ENCODE assay signal across 1 cellular context in the genomic region with DNA sequence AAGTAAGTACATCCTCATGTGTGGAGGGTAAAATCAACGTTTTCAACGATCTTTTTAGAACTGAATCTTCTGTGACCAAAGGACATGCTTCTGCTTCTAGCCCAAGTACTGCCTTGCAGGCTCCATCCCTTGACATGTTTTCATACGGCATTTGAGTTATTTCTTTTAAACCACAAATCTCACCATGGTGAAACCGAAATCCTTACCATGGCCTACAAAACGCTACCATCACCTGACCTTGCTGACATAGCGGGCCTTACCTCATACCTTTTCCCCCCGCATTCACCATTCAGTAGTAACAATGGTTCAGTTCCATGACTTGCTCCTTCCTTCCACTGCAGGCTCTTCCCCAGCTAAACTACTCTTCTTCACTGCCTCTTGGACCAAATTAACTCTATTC.
TF ChIP-seq lines count a peak whose summit lies in the region.

No MANE protein-coding gene starts in this region.

TF ChIP-seq in GM12878, 131 proteins besides CTCF, POLR2A, EP300 and RAD21 (continued from another document and continues in another):
- TF ChIP-seq, protein P1, sequence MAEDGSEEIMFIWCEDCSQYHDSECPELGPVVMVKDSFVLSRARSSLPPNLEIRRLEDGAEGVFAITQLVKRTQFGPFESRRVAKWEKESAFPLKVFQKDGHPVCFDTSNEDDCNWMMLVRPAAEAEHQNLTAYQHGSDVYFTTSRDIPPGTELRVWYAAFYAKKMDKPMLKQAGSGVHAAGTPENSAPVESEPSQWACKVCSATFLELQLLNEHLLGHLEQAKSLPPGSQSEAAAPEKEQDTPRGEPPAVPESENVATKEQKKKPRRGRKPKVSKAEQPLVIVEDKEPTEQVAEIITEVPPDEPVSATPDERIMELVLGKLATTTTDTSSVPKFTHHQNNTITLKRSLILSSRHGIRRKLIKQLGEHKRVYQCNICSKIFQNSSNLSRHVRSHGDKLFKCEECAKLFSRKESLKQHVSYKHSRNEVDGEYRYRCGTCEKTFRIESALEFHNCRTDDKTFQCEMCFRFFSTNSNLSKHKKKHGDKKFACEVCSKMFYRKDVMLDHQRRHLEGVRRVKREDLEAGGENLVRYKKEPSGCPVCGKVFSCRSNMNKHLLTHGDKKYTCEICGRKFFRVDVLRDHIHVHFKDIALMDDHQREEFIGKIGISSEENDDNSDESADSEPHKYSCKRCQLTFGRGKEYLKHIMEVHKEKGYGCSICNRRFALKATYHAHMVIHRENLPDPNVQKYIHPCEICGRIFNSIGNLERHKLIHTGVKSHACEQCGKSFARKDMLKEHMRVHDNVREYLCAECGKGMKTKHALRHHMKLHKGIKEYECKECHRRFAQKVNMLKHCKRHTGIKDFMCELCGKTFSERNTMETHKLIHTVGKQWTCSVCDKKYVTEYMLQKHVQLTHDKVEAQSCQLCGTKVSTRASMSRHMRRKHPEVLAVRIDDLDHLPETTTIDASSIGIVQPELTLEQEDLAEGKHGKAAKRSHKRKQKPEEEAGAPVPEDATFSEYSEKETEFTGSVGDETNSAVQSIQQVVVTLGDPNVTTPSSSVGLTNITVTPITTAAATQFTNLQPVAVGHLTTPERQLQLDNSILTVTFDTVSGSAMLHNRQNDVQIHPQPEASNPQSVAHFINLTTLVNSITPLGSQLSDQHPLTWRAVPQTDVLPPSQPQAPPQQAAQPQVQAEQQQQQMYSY (CRISPR knock-in tag; IDR thresholded peaks at IDR 0.05): no peak
- TF ChIP-seq RAD51 (IDR thresholded peaks at IDR 0.05) (peak; percentile 37; the same call in 1 of the 2 replicates), MLLT1 (IDR thresholded peaks at IDR 0.05) (0 out of 2 replicates have a peak, but pooled peaks have one; percentile 30), CEBPB (IDR thresholded peaks at IDR 0.05; ENCODE audit: borderline replicate concordance in 1 of 2, low read depth in 2 of 2, low read length in 2 of 2) (no peak), HDAC2 (IDR thresholded peaks at IDR 0.05) (no peak), RFX5 (IDR thresholded peaks at IDR 0.05; ENCODE audit: low read depth, low read length) (no peak), PAX5 (IDR thresholded peaks at IDR 0.05; ENCODE audit: borderline replicate concordance, low read depth, low read length) (no peak), CBX5 (IDR thresholded peaks at IDR 0.05; ENCODE audit: low read depth) (no peak), SREBF2 (IDR thresholded peaks at IDR 0.05; ENCODE audit: low read length) (no peak), BMI1 (IDR thresholded peaks at IDR 0.05; ENCODE audit: borderline replicate concordance) (no peak), ZNF384 (IDR thresholded peaks at IDR 0.05; ENCODE audit: borderline replicate concordance, low read depth, low read length) (no peak), POU2F2 (IDR thresholded peaks at IDR 0.05; ENCODE audit: borderline replicate concordance, low read depth, low read length) (no peak), CBFB (IDR thresholded peaks at IDR 0.05; ENCODE audit: low read depth) (no peak), BHLHE40 (IDR thresholded peaks at IDR 0.05; ENCODE audit: borderline replicate concordance in 1 of 2, low read depth in 2 of 2, low read length in 1 of 2) (peak in 1 of 2 experiments; percentile 45; a peak in 1 of 4 replicates), SKIL (IDR thresholded peaks at IDR 0.05; ENCODE audit: low read depth, poor library complexity, severe bottlenecking) (no peak), POLR2AphosphoS5 (IDR thresholded peaks at IDR 0.05; ENCODE audit: low read length) (no peak), SIX5 (IDR thresholded peaks at IDR 0.05; ENCODE audit: low read depth, low read length, severe bottlenecking) (no peak), BRCA1 (IDR thresholded peaks at IDR 0.05; ENCODE audit: low read depth, low read length) (no peak), CREB1 (IDR thresholded peaks at IDR 0.05; ENCODE audit: low read depth) (no peak)
- TF ChIP-seq, protein P2, sequence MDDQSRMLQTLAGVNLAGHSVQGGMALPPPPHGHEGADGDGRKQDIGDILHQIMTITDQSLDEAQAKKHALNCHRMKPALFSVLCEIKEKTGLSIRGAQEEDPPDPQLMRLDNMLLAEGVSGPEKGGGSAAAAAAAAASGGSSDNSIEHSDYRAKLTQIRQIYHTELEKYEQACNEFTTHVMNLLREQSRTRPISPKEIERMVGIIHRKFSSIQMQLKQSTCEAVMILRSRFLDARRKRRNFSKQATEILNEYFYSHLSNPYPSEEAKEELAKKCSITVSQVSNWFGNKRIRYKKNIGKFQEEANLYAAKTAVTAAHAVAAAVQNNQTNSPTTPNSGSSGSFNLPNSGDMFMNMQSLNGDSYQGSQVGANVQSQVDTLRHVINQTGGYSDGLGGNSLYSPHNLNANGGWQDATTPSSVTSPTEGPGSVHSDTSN (IDR thresholded peaks at IDR 0.05; ENCODE audit: insufficient replicate concordance, low read depth, low read length): peak; percentile 61
- TF ChIP-seq, protein P3, sequence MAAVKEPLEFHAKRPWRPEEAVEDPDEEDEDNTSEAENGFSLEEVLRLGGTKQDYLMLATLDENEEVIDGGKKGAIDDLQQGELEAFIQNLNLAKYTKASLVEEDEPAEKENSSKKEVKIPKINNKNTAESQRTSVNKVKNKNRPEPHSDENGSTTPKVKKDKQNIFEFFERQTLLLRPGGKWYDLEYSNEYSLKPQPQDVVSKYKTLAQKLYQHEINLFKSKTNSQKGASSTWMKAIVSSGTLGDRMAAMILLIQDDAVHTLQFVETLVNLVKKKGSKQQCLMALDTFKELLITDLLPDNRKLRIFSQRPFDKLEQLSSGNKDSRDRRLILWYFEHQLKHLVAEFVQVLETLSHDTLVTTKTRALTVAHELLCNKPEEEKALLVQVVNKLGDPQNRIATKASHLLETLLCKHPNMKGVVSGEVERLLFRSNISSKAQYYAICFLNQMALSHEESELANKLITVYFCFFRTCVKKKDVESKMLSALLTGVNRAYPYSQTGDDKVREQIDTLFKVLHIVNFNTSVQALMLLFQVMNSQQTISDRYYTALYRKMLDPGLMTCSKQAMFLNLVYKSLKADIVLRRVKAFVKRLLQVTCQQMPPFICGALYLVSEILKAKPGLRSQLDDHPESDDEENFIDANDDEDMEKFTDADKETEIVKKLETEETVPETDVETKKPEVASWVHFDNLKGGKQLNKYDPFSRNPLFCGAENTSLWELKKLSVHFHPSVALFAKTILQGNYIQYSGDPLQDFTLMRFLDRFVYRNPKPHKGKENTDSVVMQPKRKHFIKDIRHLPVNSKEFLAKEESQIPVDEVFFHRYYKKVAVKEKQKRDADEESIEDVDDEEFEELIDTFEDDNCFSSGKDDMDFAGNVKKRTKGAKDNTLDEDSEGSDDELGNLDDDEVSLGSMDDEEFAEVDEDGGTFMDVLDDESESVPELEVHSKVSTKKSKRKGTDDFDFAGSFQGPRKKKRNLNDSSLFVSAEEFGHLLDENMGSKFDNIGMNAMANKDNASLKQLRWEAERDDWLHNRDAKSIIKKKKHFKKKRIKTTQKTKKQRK (IDR thresholded peaks at IDR 0.05; ENCODE audit: low read depth, low read length): no peak
- TF ChIP-seq, protein P4, sequence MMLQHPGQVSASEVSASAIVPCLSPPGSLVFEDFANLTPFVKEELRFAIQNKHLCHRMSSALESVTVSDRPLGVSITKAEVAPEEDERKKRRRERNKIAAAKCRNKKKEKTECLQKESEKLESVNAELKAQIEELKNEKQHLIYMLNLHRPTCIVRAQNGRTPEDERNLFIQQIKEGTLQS (IDR thresholded peaks at IDR 0.05; ENCODE audit: borderline replicate concordance, extremely low read depth, low read depth, low read length): no peak
- TF ChIP-seq, protein P5, sequence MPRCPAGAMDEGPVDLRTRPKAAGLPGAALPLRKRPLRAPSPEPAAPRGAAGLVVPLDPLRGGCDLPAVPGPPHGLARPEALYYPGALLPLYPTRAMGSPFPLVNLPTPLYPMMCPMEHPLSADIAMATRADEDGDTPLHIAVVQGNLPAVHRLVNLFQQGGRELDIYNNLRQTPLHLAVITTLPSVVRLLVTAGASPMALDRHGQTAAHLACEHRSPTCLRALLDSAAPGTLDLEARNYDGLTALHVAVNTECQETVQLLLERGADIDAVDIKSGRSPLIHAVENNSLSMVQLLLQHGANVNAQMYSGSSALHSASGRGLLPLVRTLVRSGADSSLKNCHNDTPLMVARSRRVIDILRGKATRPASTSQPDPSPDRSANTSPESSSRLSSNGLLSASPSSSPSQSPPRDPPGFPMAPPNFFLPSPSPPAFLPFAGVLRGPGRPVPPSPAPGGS (IDR thresholded peaks at IDR 0.05; ENCODE audit: borderline replicate concordance, insufficient read depth, low read depth, low read length, poor library complexity, severe bottlenecking): no peak
- TF ChIP-seq, protein P6, sequence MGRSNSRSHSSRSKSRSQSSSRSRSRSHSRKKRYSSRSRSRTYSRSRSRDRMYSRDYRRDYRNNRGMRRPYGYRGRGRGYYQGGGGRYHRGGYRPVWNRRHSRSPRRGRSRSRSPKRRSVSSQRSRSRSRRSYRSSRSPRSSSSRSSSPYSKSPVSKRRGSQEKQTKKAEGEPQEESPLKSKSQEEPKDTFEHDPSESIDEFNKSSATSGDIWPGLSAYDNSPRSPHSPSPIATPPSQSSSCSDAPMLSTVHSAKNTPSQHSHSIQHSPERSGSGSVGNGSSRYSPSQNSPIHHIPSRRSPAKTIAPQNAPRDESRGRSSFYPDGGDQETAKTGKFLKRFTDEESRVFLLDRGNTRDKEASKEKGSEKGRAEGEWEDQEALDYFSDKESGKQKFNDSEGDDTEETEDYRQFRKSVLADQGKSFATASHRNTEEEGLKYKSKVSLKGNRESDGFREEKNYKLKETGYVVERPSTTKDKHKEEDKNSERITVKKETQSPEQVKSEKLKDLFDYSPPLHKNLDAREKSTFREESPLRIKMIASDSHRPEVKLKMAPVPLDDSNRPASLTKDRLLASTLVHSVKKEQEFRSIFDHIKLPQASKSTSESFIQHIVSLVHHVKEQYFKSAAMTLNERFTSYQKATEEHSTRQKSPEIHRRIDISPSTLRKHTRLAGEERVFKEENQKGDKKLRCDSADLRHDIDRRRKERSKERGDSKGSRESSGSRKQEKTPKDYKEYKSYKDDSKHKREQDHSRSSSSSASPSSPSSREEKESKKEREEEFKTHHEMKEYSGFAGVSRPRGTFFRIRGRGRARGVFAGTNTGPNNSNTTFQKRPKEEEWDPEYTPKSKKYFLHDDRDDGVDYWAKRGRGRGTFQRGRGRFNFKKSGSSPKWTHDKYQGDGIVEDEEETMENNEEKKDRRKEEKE (IDR thresholded peaks at IDR 0.05): no peak
- TF ChIP-seq, protein P7, sequence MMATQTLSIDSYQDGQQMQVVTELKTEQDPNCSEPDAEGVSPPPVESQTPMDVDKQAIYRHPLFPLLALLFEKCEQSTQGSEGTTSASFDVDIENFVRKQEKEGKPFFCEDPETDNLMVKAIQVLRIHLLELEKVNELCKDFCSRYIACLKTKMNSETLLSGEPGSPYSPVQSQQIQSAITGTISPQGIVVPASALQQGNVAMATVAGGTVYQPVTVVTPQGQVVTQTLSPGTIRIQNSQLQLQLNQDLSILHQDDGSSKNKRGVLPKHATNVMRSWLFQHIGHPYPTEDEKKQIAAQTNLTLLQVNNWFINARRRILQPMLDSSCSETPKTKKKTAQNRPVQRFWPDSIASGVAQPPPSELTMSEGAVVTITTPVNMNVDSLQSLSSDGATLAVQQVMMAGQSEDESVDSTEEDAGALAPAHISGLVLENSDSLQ (IDR thresholded peaks at IDR 0.05): peak; percentile 25; the same call in 1 of the 2 replicates
- TF ChIP-seq, protein P8, sequence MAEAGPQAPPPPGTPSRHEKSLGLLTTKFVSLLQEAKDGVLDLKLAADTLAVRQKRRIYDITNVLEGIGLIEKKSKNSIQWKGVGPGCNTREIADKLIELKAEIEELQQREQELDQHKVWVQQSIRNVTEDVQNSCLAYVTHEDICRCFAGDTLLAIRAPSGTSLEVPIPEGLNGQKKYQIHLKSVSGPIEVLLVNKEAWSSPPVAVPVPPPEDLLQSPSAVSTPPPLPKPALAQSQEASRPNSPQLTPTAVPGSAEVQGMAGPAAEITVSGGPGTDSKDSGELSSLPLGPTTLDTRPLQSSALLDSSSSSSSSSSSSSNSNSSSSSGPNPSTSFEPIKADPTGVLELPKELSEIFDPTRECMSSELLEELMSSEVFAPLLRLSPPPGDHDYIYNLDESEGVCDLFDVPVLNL (IDR thresholded peaks at IDR 0.05; ENCODE audit: low read depth, low read length): no peak
